Comparison of ENCODE assay signal across 24 cellular contexts in genomic region chr4:76943790-76944189, GRCh38. TPM values are rescaled to one million over a fixed set of nuclear protein-coding genes. Genes with fewer than 3 reads are reported as not detected.
DNase-seq lines count a peak whose midpoint lies in the region; ATAC-seq lines count a peak whose summit lies in the region.
"Had no signal": no experiment of that assay in that cellular context is flagged by ENCODE, and none has a peak within 500 bp of the region (broad histone marks: within the 10 kb centered on the region; RNA-seq: fewer than 3 reads in every experiment).

No MANE protein-coding gene starts in this region.

- peak; percentile 36 for DNase-seq in AG08395 (ENCODE audit: low spot score)
- peak; percentile 14 for DNase-seq in GM03348 (ENCODE audit: low spot score)
- DNase-seq in T-helper 17 cell = no peak
- DNase-seq in left lobe of liver (ENCODE audit: low spot score) = no peak
- no peak for DNase-seq in NCI-H2227 treated with DMSO at 0.1 percent for 48 hours (lab: John Stamatoyannopoulos, UW)
- no peak for DNase-seq in stimulated activated CD4-positive, alpha-beta T cell treated with anti-CD3 and anti-CD28 coated beads, Interleukin-12 subunit alpha, Interleukin-12 subunit beta, amount 100 ng/mL, for 4 hours
- DNase-seq in activated T-cell treated with anti-CD3 and anti-CD28 coated beads, Interleukin-2, amount 50 U/mL, for 72 hours = no peak
- DNase-seq: activated CD4-positive, alpha-beta T cell treated with anti-CD3 and anti-CD28 coated beads, Interleukin-2, amount 50 U/mL, for 1 hour; activated CD8-positive, alpha-beta memory T cell treated with anti-CD3 and anti-CD28 coated beads, Interleukin-2, amount 10 ng/mL, durations not matched to agents 7 days and 5 days; activated naive CD4-positive, alpha-beta T cell treated with anti-CD3 and anti-CD28 coated beads, Interleukin-2, amount 50 U/mL, for 16 hours; CD4-positive, alpha-beta memory T cell; central memory CD4-positive, alpha-beta T cell; DMS 273 treated with DMSO at 0.1 percent for 48 hours; naive thymus-derived CD4-positive, alpha-beta T cell; NCI-H1417; NCI-H510A treated with DMSO at 0.1 percent for 48 hours; stimulated activated CD4-positive, alpha-beta T cell treated with anti-CD3 and anti-CD28 coated beads, Interleukin-4, amount 100 ng/mL, for 1 hour had no signal

- peaks cover 0 to 1% of the 10 kb centered on the region in 2 donors for H3K9me3 Mint-ChIP-seq in activated T-cell treated with anti-CD3 and anti-CD28 coated beads, Interleukin-2, amount 50 U/mL, for 72 hours
- H3K9me3 Mint-ChIP-seq: T-helper 2 cell treated with Interferon-gamma antibody and Interleukin-4, amounts not matched to agents 5 μg/mL and 100 μg/mL, for 36 hours had no signal

- ATAC-seq in T-helper 17 cell (no peak), left lobe of liver (peak; percentile 21)
- no peak for ATAC-seq in activated T-cell treated with anti-CD3 and anti-CD28 coated beads, Interleukin-2, amount 50 U/mL, for 72 hours (replicated peaks in 1 of 2)
- ATAC-seq: activated CD8-positive, alpha-beta memory T cell treated with anti-CD3 and anti-CD28 coated beads, Interleukin-2, amount 10 ng/mL, durations not matched to agents 7 days and 5 days; naive thymus-derived CD4-positive, alpha-beta T cell; Panc1; stimulated activated memory B cell treated with anti-CD40 and anti-IgM and Interleukin-4, amounts not matched to agents 10 μg/mL and 1 μg/mL and 100 μg/mL, for 72 hours had no signal

- H3K4me1 Mint-ChIP-seq in T-helper 17 cell = peaks cover 4% of the 10 kb centered on the region
- H3K4me1 Mint-ChIP-seq in activated T-cell treated with anti-CD3 and anti-CD28 coated beads, Interleukin-2, amount 50 U/mL, for 72 hours (ENCODE audit: low read depth) = no peaks in the 10 kb centered on the region

- no peak overlapping the region for H3K4me3 Mint-ChIP-seq in T-helper 17 cell
- no peak overlapping the region for H3K4me3 Mint-ChIP-seq in activated T-cell treated with anti-CD3 and anti-CD28 coated beads, Interleukin-2, amount 50 U/mL, for 72 hours
- H3K4me3 Mint-ChIP-seq: activated CD8-positive, alpha-beta memory T cell treated with anti-CD3 and anti-CD28 coated beads, Interleukin-2, amount 10 ng/mL, durations not matched to agents 7 days and 5 days; CD4-positive, alpha-beta memory T cell; naive thymus-derived CD4-positive, alpha-beta T cell; stimulated activated memory B cell treated with anti-CD40 and anti-IgM and Interleukin-4, amounts not matched to agents 10 μg/mL and 1 μg/mL and 100 μg/mL, for 72 hours; T-helper 2 cell treated with Interferon-gamma antibody and Interleukin-4, amounts not matched to agents 5 μg/mL and 100 μg/mL, for 36 hours had no signal

- H3K9me3 ChIP-seq in T-helper 17 cell (ENCODE audit: control insufficient read depth, low read length, poor library complexity, severe bottlenecking) = no peaks in the 10 kb centered on the region
- H3K9me3 ChIP-seq: suprapubic skin had no signal

- H3K27ac Mint-ChIP-seq in T-helper 17 cell = peak overlapping the region; percentile 57
- H3K27ac Mint-ChIP-seq in activated T-cell treated with anti-CD3 and anti-CD28 coated beads, Interleukin-2, amount 50 U/mL, for 72 hours = no peak overlapping the region
- H3K27ac Mint-ChIP-seq: activated CD8-positive, alpha-beta memory T cell treated with anti-CD3 and anti-CD28 coated beads, Interleukin-2, amount 10 ng/mL, durations not matched to agents 7 days and 5 days; CD4-positive, alpha-beta memory T cell; IgD-negative memory B cell; naive thymus-derived CD4-positive, alpha-beta T cell; stimulated activated memory B cell treated with anti-CD40 and anti-IgM and Interleukin-4, amounts not matched to agents 10 μg/mL and 1 μg/mL and 100 μg/mL, for 72 hours; T-helper 2 cell treated with Interferon-gamma antibody and Interleukin-4, amounts not matched to agents 5 μg/mL and 100 μg/mL, for 36 hours had no signal

- no peaks in the 10 kb centered on the region for H3K36me3 Mint-ChIP-seq in T-helper 17 cell (ENCODE audit: low read depth)
- no peaks in the 10 kb centered on the region for H3K36me3 Mint-ChIP-seq in activated T-cell treated with anti-CD3 and anti-CD28 coated beads, Interleukin-2, amount 50 U/mL, for 72 hours (ENCODE audit: insufficient read depth in 2 of 2)
- H3K36me3 Mint-ChIP-seq: CD4-positive, alpha-beta memory T cell; IgD-negative memory B cell had no signal

- no peaks in the 10 kb centered on the region for H3K27me3 Mint-ChIP-seq in T-helper 17 cell
- peaks cover 18% of the 10 kb centered on the region for H3K27me3 Mint-ChIP-seq in activated T-cell treated with anti-CD3 and anti-CD28 coated beads, Interleukin-2, amount 50 U/mL, for 72 hours (ENCODE audit: low read depth)
- H3K27me3 Mint-ChIP-seq: IgD-negative memory B cell; stimulated activated memory B cell treated with anti-CD40 and anti-IgM and Interleukin-4, amounts not matched to agents 10 μg/mL and 1 μg/mL and 100 μg/mL, for 72 hours had no signal

RNA-seq across cellular contexts. Expression of gene SEPTIN11, which starts 5.8 kb away (rescaled TPM):
- total RNA-seq in T-helper 17 cell = 10 to 100 TPM; 21.4 to 40.3 TPM
- 37.2 TPM for total RNA-seq in left lobe of liver
- total RNA-seq in activated T-cell treated with anti-CD3 and anti-CD28 coated beads, Interleukin-2, amount 50 U/mL, for 72 hours = 10 to 100 TPM; 10.5 to 13.2 TPM

RNA-seq across cellular contexts. Expression of gene SOWAHB, which starts 45.8 kb away (rescaled TPM):
- total RNA-seq in T-helper 17 cell (not detected), left lobe of liver (22.1 TPM)
- total RNA-seq in activated T-cell treated with anti-CD3 and anti-CD28 coated beads, Interleukin-2, amount 50 U/mL, for 72 hours = not detected
- total RNA-seq: activated CD8-positive, alpha-beta memory T cell treated with anti-CD3 and anti-CD28 coated beads, Interleukin-2, amount 10 ng/mL, durations not matched to agents 7 days and 5 days; CD4-positive, alpha-beta memory T cell; mesenteric fat pad; naive thymus-derived CD4-positive, alpha-beta T cell; SK-MEL-5 had no signal

Comparison
In these comparisons a context has a peak if more than half of its experiments do, and no peak if none do; other contexts are left out.
1. DNase-seq: peak in AG08395 (single experiment) and GM03348 (single experiment); none in T-helper 17 cell (0 of 3), left lobe of liver (single experiment), NCI-H2227 treated with DMSO at 0.1 percent for 48 hours (single experiment), stimulated activated CD4-positive, alpha-beta T cell treated with anti-CD3 and anti-CD28 coated beads, Interleukin-12 subunit alpha, Interleukin-12 subunit beta, amount 100 ng/mL, for 4 hours (single experiment) and activated T-cell treated with anti-CD3 and anti-CD28 coated beads, Interleukin-2, amount 50 U/mL, for 72 hours (0 of 2).
2. RNA of gene SOWAHB, which starts 45.8 kb away (total RNA-seq): 22.1 TPM in left lobe of liver (single experiment); not detected in T-helper 17 cell and not detected in activated T-cell treated with anti-CD3 and anti-CD28 coated beads, Interleukin-2, amount 50 U/mL, for 72 hours; every median in the first group is over 10 times any median in the second.